In genomic region chr4:98448923-98449322, GRCh38 we compare ENCODE assay signal across 9 cellular contexts.
DNase-seq lines count a peak whose midpoint lies in the region; ATAC-seq and TF ChIP-seq lines count a peak whose summit lies in the region.
"Had no signal": no experiment of that assay in that cellular context is flagged by ENCODE, and none has a peak within 500 bp of the region (broad histone marks: within the 10 kb centered on the region; RNA-seq: fewer than 3 reads in every experiment).

No MANE protein-coding gene starts in this region.

- peak overlapping the region; percentile 16 for H4K8ac ChIP-seq in mesenchymal stem cell (ENCODE audit: low read length)

- H3K14ac ChIP-seq in mesenchymal stem cell (ENCODE audit: low read length in 2 of 2), result no peak overlapping the region

- no peak overlapping the region for H4K91ac ChIP-seq in mesenchymal stem cell (ENCODE audit: low read length)

- H3K4me1 ChIP-seq in OCI-LY7 (ENCODE audit: insufficient read depth, low read length, poor library complexity, severe bottlenecking), result peaks cover 29% of the 10 kb centered on the region
- H3K4me1 ChIP-seq in mesenchymal stem cell (ENCODE audit: control insufficient read depth, insufficient read depth, low read depth, low read length), result peaks cover 6% of the 10 kb centered on the region

- peak; percentile 37 for ATAC-seq in GM18502 (IDR thresholded peaks at IDR 0.05; ENCODE audit: poor library complexity, unreplicated experiment)
- ATAC-seq in GM21367 (IDR thresholded peaks at IDR 0.05; ENCODE audit: unreplicated experiment), result peak; percentile 28
- no peak for ATAC-seq in WTC11

- no peak overlapping the region for H2BK15ac ChIP-seq in mesenchymal stem cell (ENCODE audit: low read depth, poor library complexity, severe bottlenecking)

- H3K9ac ChIP-seq in mesenchymal stem cell (ENCODE audit: low read length), result no peak overlapping the region

- no peak overlapping the region for H3K4ac ChIP-seq in mesenchymal stem cell (ENCODE audit: low read depth in 1 of 2, low read length in 2 of 2)

- H3K9me3 Mint-ChIP-seq in WTC11, result peaks cover 14% of the 10 kb centered on the region

- H3K4me3 ChIP-seq in OCI-LY7 (ENCODE audit: low read depth, low read length, poor library complexity, severe bottlenecking), result no peak overlapping the region
- H3K4me3 ChIP-seq in mesenchymal stem cell (ENCODE audit: insufficient read depth in 1 of 2, low read depth in 1 of 2, low read length in 2 of 2), result no peak overlapping the region
- H3K4me3 ChIP-seq: lower lobe of right lung had no signal

- no peak overlapping the region for H2BK12ac ChIP-seq in mesenchymal stem cell (ENCODE audit: low read length in 2 of 2)

- H2AK5ac ChIP-seq in mesenchymal stem cell (ENCODE audit: low read length, severe bottlenecking), result no peak overlapping the region

- no TSS peak for BruUV-seq in OCI-LY7 (replicated peaks; lab: Mats Ljungman, UMichigan)

- DNase-seq in OCI-LY7 (ENCODE audit: low spot score) (peak; percentile 43), mesenchymal stem cell (no peak), AG08395 (ENCODE audit: low spot score) (no peak), posterior vena cava (ENCODE audit: low spot score) (no peak), WTC11 (ENCODE audit: low spot score) (no peak)
- DNase-seq: H9, lower lobe of right lung had no signal

- no peaks in the 10 kb centered on the region for H3K4me1 Mint-ChIP-seq in WTC11
- H3K4me1 Mint-ChIP-seq: H9 had no signal

- no peaks in the 10 kb centered on the region for H3K9me2 ChIP-seq in OCI-LY7 (ENCODE audit: insufficient read depth, low read length)

- H3K27ac ChIP-seq in OCI-LY7 (ENCODE audit: low read depth, low read length, poor library complexity, severe bottlenecking) (no peak overlapping the region), mesenchymal stem cell (ENCODE audit: low read length, poor library complexity, severe bottlenecking) (no peak overlapping the region)
- H3K27ac ChIP-seq: lower lobe of right lung had no signal

- H3K9me3 ChIP-seq in OCI-LY7 (ENCODE audit: low read length) (no peaks in the 10 kb centered on the region), mesenchymal stem cell (ENCODE audit: control insufficient read depth, low read length) (peaks cover 8% of the 10 kb centered on the region)

- H3K36me3 ChIP-seq in OCI-LY7 (ENCODE audit: insufficient read depth, low read length) (peaks cover 2% of the 10 kb centered on the region; the same call in 1 of the 2 replicates), mesenchymal stem cell (ENCODE audit: control insufficient read depth in 1 of 2, insufficient read depth in 2 of 2, low read depth in 1 of 2, low read length in 2 of 2) (peaks cover 0 to 7% of the 10 kb centered on the region in 2 experiments)
- H3K36me3 ChIP-seq: lower lobe of right lung had no signal

- no peak overlapping the region for H3K18ac ChIP-seq in mesenchymal stem cell (ENCODE audit: low read depth in 1 of 2, low read length in 2 of 2)

- no peaks in the 10 kb centered on the region for H4K20me1 ChIP-seq in OCI-LY7 (ENCODE audit: insufficient read depth, low read length)

- H3K27ac Mint-ChIP-seq in WTC11, result no peak overlapping the region

- no peak overlapping the region for H3K4me3 Mint-ChIP-seq in WTC11
- H3K4me3 Mint-ChIP-seq: H9 had no signal

- no peak overlapping the region for H2BK120ac ChIP-seq in mesenchymal stem cell (ENCODE audit: low read depth, low read length)

- H3K79me1 ChIP-seq in mesenchymal stem cell (replicated peaks; ENCODE audit: low read length, poor library complexity, severe bottlenecking), result peaks cover 1% of the 10 kb centered on the region

- no peaks in the 10 kb centered on the region for H3K36me3 Mint-ChIP-seq in WTC11

- TF ChIP-seq CTCF in OCI-LY7 (conservative IDR thresholded peaks at IDR 0.05; ENCODE audit: low read length), result no peak
- TF ChIP-seq CTCF in WTC11 (IDR thresholded peaks at IDR 0.05), result no peak

- no peaks in the 10 kb centered on the region for H3K27me3 ChIP-seq in mesenchymal stem cell (ENCODE audit: control insufficient read depth in 1 of 2, insufficient read depth in 1 of 2, low read length in 2 of 2)

- H2BK5ac ChIP-seq in mesenchymal stem cell (ENCODE audit: low read depth, low read length, poor library complexity, severe bottlenecking), result no peak overlapping the region

- H3K79me2 ChIP-seq in OCI-LY7 (ENCODE audit: insufficient read depth, low read depth, low read length), result no peaks in the 10 kb centered on the region

- CTCF ChIA-PET in OCI-LY7 (lab: Charles Lee; ENCODE audit: unreplicated experiment), result no interaction called here
- CTCF ChIA-PET in WTC11 (lab: Charles Lee), result interaction anchor here (1.3 to 2.1 kb wide), 3 partner anchors 19 to 336 kb away, joined by 4 to 8 read pairs (median 6); partner anchors contain the start of gene STPG2

- H3K27me3 Mint-ChIP-seq in WTC11 (ENCODE audit: low read depth), result no peaks in the 10 kb centered on the region

- H3K23ac ChIP-seq in mesenchymal stem cell (ENCODE audit: low read length in 2 of 2), result no peak overlapping the region

- no peak overlapping the region for H2AFZ ChIP-seq in OCI-LY7 (ENCODE audit: low read length)
- H2AFZ ChIP-seq in mesenchymal stem cell (ENCODE audit: low read depth, low read length), result no peak overlapping the region

- H3K4me2 ChIP-seq in OCI-LY7 (ENCODE audit: low read length) (no peak overlapping the region), mesenchymal stem cell (ENCODE audit: low read length, poor library complexity, severe bottlenecking) (no peak overlapping the region)

- intact Hi-C loops in OCI-LY7 (cut with micrococcal nuclease; ENCODE audit: unreplicated experiment) (loop anchor here (5.0 kb wide), 2 partner anchors 307 to 1498 kb away; partner anchors contain the start of genes DNAJB14 and STPG2), posterior vena cava (cut with DNase I) (no loop called here)

- POLR2A ChIA-PET in OCI-LY7 (lab: Charles Lee) (interaction anchor here (1.0 kb wide), 1 partner anchor 45 kb away, joined by 3 read pairs; no protein-coding TSS in a partner anchor), WTC11 (lab: Charles Lee) (no interaction called here)

TF ChIP-seq in WTC11, 78 proteins besides CTCF, POLR2A, EP300 and RAD21:
- TF ChIP-seq E2F4 (CRISPR knock-in tag; IDR thresholded peaks at IDR 0.05; ENCODE audit: borderline replicate concordance, low read depth), result no peak
TF ChIP-seq in WTC11: peak in this region for 0.
